ENCODE assay signal across 11 cellular contexts in the genomic region with DNA sequence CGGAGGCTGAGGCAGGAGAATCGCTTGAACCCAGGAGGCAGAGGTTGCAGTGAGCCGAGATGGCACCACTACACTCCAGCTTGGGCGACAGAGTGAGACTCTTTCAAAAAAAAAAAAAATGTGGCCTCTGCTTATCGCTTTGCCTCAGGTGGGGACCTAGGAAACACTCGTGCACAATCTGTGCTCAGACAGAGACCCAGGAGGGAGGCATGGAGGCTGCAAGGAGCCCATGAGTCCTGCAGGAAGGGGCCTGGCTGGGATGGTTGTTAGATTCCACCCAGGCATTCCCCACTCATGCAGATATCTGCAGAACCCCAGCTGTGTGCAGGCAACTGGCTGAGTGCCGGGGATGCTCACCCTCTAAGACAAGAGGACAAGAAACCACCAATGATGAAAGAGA.
"Had no signal": no experiment of that assay in that cellular context is flagged by ENCODE, and none has a peak within 500 bp of the region (broad histone marks: within the 10 kb centered on the region; RNA-seq: fewer than 3 reads in every experiment).

No MANE protein-coding gene starts in this region.

- H3K27ac Mint-ChIP-seq: GM23338, H9, HFFc6 had no signal

- H3K4me2 ChIP-seq: GM23338 had no signal

- H3K9me3 ChIP-seq: HAP-1 had no signal

- ATAC-seq: GM23338, HCT116 had no signal

- H3K9ac ChIP-seq: GM23248 had no signal

- H2AFZ ChIP-seq: GM23248, GM23338 had no signal

- FAIRE-seq: H1, H54 had no signal

- H3K4me3 ChIP-seq: GM23248, GM23338, HAP-1 had no signal

- H3K4me3 Mint-ChIP-seq: GM23338, H9, HFFc6 had no signal

- H3K9me3 Mint-ChIP-seq: GM23338, H9, HFFc6 had no signal

- DNase-seq: GM23248, GOT3, H7, H9, HCEC 1CT, HFFc6 had no signal

- H3K36me3 ChIP-seq: HAP-1 had no signal

- H3K27ac ChIP-seq: GM23248 had no signal
